22 cellular contexts compared by ENCODE assay signal in the genomic region with DNA sequence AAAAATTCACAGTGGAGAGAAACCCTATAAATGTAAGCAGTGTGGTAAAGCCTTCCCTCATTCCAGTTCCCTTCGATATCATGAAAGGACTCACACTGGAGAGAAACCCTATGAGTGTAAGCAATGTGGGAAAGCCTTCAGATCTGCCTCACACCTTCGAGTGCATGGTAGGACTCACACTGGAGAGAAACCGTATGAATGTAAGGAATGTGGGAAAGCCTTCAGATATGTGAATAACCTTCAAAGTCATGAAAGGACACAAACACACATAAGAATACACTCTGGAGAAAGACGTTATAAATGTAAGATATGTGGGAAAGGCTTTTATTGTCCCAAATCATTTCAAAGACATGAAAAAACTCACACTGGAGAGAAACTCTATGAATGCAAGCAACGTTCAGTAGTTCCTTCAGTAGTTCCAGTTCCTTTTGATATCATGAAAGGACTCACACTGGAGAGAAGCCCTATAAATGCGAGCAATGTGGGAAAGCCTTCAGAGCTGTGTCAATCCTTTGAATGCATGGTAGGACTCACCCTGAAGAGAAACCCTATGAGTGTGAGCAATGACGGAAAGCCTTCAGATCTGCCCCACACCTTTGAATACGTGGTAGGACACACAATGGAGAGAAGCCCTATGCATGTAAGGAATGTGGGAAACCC. TPM values are rescaled to one million over a fixed set of nuclear protein-coding genes. Genes with fewer than 3 reads are reported as not detected.
"Had no signal": no experiment of that assay in that cellular context is flagged by ENCODE, and none has a peak within 500 bp of the region (broad histone marks: within the 10 kb centered on the region; RNA-seq: fewer than 3 reads in every experiment).

No MANE protein-coding gene starts in this region.

- H3K4me1 ChIP-seq: heart right ventricle, lower lobe of right lung, prostate gland, right atrium auricular region, testis, vagina had no signal

- ATAC-seq: activated CD4-positive, CD25-positive, alpha-beta regulatory T cell treated with anti-CD3 and anti-CD28 coated beads, Interleukin-2, amount 50 U/mL, for 24 hours; activated CD8-positive, alpha-beta memory T cell treated with anti-CD3 and anti-CD28 coated beads, Interleukin-2, amount 10 ng/mL, durations not matched to agents 7 days and 5 days; activated CD8-positive, alpha-beta T cell treated with anti-CD3 and anti-CD28 coated beads for 36 hours; heart right ventricle; lower lobe of right lung; natural killer cell; stimulated activated memory B cell treated with anti-CD40 and anti-IgM and Interleukin-4, amounts not matched to agents 10 μg/mL and 1 μg/mL and 100 μg/mL, for 72 hours; T-cell had no signal

- DNase-seq: activated CD4-positive, alpha-beta T cell treated with anti-CD3 and anti-CD28 coated beads, Interleukin-2, amount 10 ng/mL, durations not matched to agents 24 days and 14 days; activated CD8-positive, alpha-beta memory T cell treated with anti-CD3 and anti-CD28 coated beads, Interleukin-2, amount 10 ng/mL, durations not matched to agents 7 days and 5 days; activated CD8-positive, alpha-beta T cell treated with anti-CD3 and anti-CD28 coated beads for 36 hours; activated effector memory CD4-positive, alpha-beta T cell treated with anti-CD3 and anti-CD28 coated beads, Interleukin-2, amount 50 U/mL, for 16 hours; activated naive CD4-positive, alpha-beta T cell treated with anti-CD3 and anti-CD28 coated beads, Interleukin-2, amount 50 U/mL, for 16 hours; activated T-cell treated with anti-CD3 and anti-CD28 coated beads for 4 hours; central memory CD4-positive, alpha-beta T cell; heart right ventricle; kidney; lower lobe of right lung; natural killer cell; stimulated activated CD4-positive, alpha-beta T cell treated with anti-CD3 and anti-CD28 coated beads, Interleukin-2, amount 100 ng/mL, for 24 hours; T-cell; testis had no signal

- H3K27ac ChIP-seq: epithelial cell of prostate, heart right ventricle, lower lobe of right lung, prostate gland, right atrium auricular region, testis, vagina, VCaP had no signal

- H3K4me3 ChIP-seq: heart right ventricle, lower lobe of right lung, prostate gland, right atrium auricular region, testis had no signal

- H3K27me3 ChIP-seq: heart right ventricle, right atrium auricular region, testis, vagina had no signal

- H3K9me3 ChIP-seq: prostate gland, testis had no signal

RNA-seq across cellular contexts. Expression of a gene that starts 16.1 kb away (rescaled TPM):
- total RNA-seq: astrocyte had no signal

RNA-seq across cellular contexts. Expression of a gene that starts 18.3 kb away (rescaled TPM):
- total RNA-seq: astrocyte had no signal

RNA-seq across cellular contexts. Expression of a gene that starts 34.1 kb away (rescaled TPM):
- total RNA-seq: astrocyte had no signal

RNA-seq across cellular contexts. Expression of a gene that starts 55.2 kb away (rescaled TPM):
- total RNA-seq: astrocyte had no signal
